ENCODE assay signal across 1 cellular context in genomic region chr16:67001159-67001486, GRCh38.
TF ChIP-seq lines count a peak whose summit lies in the region.

No MANE protein-coding gene starts in this region.

TF ChIP-seq in GM23338, 12 proteins besides CTCF, POLR2A, EP300 and RAD21 (continued from another document):
- TF ChIP-seq REST (IDR thresholded peaks at IDR 0.05; ENCODE audit: unreplicated experiment) (no peak), ETS1 (IDR thresholded peaks at IDR 0.05) (no peak), CREB1 (CRISPR knock-in tag; IDR thresholded peaks at IDR 0.05; ENCODE audit: low read depth) (no peak), JUNB (IDR thresholded peaks at IDR 0.05; ENCODE audit: unreplicated experiment) (no peak), NANOG (IDR thresholded peaks at IDR 0.05; ENCODE audit: borderline replicate concordance) (no peak), EZH2phosphoT487 (IDR thresholded peaks at IDR 0.05; ENCODE audit: unreplicated experiment) (no peak), EZH2 (IDR thresholded peaks at IDR 0.05; ENCODE audit: low read depth, unreplicated experiment) (no peak), ZNF114 (CRISPR knock-in tag; IDR thresholded peaks at IDR 0.05) (no peak)
TF ChIP-seq in GM23338: peak in this region for 0.
